In genomic region chr13:42577538-42577937, GRCh38 we compare ENCODE assay signal across 25 cellular contexts. TPM values are rescaled to one million over a fixed set of nuclear protein-coding genes. Genes with fewer than 3 reads are reported as not detected.
DNase-seq lines count a peak whose midpoint lies in the region; ATAC-seq, FAIRE-seq and TF ChIP-seq lines count a peak whose summit lies in the region.
"Had no signal": no experiment of that assay in that cellular context is flagged by ENCODE, and none has a peak within 500 bp of the region (broad histone marks: within the 10 kb centered on the region; RNA-seq: fewer than 3 reads in every experiment).

No MANE protein-coding gene starts in this region.

- H2BK120ac ChIP-seq in H1 (replicated peaks; ENCODE audit: low read depth, low read length), result no peak overlapping the region

- H3K9me3 ChIP-seq in H1 (ENCODE audit: insufficient read depth in 2 of 2, low read depth in 1 of 2, low read length in 1 of 2), result 0 out of 4 replicates have a peak, but pooled peaks cover 0 to 2% of the 10 kb centered on the region in 2 experiments
- H3K9me3 ChIP-seq: SJCRH30 had no signal

- H3K36me3 Mint-ChIP-seq in stimulated activated naive CD8-positive, alpha-beta T cell treated with anti-CD3 and anti-CD28 coated beads, Interleukin-15, Interleukin-2, amounts not matched to agents 100 ng/mL and 50 ng/mL, for 24 hours (ENCODE audit: low read depth), result peaks cover 16% of the 10 kb centered on the region
- peaks cover 8% of the 10 kb centered on the region; the same call in 1 of the 2 replicates for H3K36me3 Mint-ChIP-seq in WTC11

- no peaks in the 10 kb centered on the region for H3K9me3 Mint-ChIP-seq in stimulated activated naive CD8-positive, alpha-beta T cell treated with anti-CD3 and anti-CD28 coated beads, Interleukin-15, Interleukin-2, amounts not matched to agents 100 ng/mL and 50 ng/mL, for 24 hours
- no peaks in the 10 kb centered on the region for H3K9me3 Mint-ChIP-seq in stimulated activated naive CD8-positive, alpha-beta T cell treated with anti-CD3 and anti-CD28 coated beads, Interleukin-15, amount 100 ng/mL, for 72 hours
- peaks cover 2% of the 10 kb centered on the region; the same call in 1 of the 2 replicates for H3K9me3 Mint-ChIP-seq in WTC11

- no peak for ATAC-seq in stimulated activated naive CD8-positive, alpha-beta T cell treated with anti-CD3 and anti-CD28 coated beads, Interleukin-15, amount 100 ng/mL, for 72 hours
- ATAC-seq in WTC11, result no peak
- ATAC-seq in GM18517 (IDR thresholded peaks at IDR 0.05; ENCODE audit: unreplicated experiment), result no peak
- ATAC-seq: K562, PC-3, SK-N-SH treated with all-trans-retinoic acid at 6 μM for 48 hours had no signal

- POLR2A ChIA-PET in WTC11 (lab: Charles Lee) (no interaction called here), H1 (lab: Charles Lee; ENCODE audit: partially characterized antibody) (no interaction called here)

- H2BK15ac ChIP-seq in H1 (ENCODE audit: low read length), result no peak overlapping the region

- H3K23ac ChIP-seq in H1 (ENCODE audit: insufficient read length), result no peak overlapping the region

- TF ChIP-seq POLR2A in H1 (IDR thresholded peaks at IDR 0.05; ENCODE audit: control extremely low read depth in 1 of 2, low read depth in 2 of 2, low read length in 2 of 2), result no peak

- no peaks in the 10 kb centered on the region for H4K20me1 ChIP-seq in H1 (replicated peaks in 1 of 2; ENCODE audit: control insufficient read depth in 1 of 2, insufficient read depth in 2 of 2, low read length in 2 of 2)

- no peak overlapping the region for H3K27ac Mint-ChIP-seq in stimulated activated naive CD8-positive, alpha-beta T cell treated with anti-CD3 and anti-CD28 coated beads, Interleukin-15, Interleukin-2, amounts not matched to agents 100 ng/mL and 50 ng/mL, for 24 hours
- H3K27ac Mint-ChIP-seq in stimulated activated naive CD8-positive, alpha-beta T cell treated with anti-CD3 and anti-CD28 coated beads, Interleukin-15, amount 100 ng/mL, for 72 hours, result no peak overlapping the region
- H3K27ac Mint-ChIP-seq in WTC11, result 0 out of 2 replicates have a peak overlapping the region, but pooled peaks have one; percentile 81
- H3K27ac Mint-ChIP-seq: H9 had no signal

- H3K4ac ChIP-seq in H1 (replicated peaks; ENCODE audit: insufficient read length, low read depth, low read length), result no peak overlapping the region

- no peak overlapping the region for H3K27ac ChIP-seq in H1 (ENCODE audit: low read depth, low read length)
- H3K27ac ChIP-seq: SJCRH30 had no signal

- H3K18ac ChIP-seq in H1 (ENCODE audit: extremely low read depth, low read length), result no peak overlapping the region

- no peak overlapping the region for H2BK12ac ChIP-seq in H1 (ENCODE audit: low read depth, low read length)

- H3K4me1 ChIP-seq in H1 (replicated peaks in 1 of 4; ENCODE audit: control insufficient read depth in 3 of 4, insufficient read depth in 4 of 4, low read length in 3 of 4), result peaks cover 0 to 13% (median 9%) of the 10 kb centered on the region in 4 experiments; a peak in 4 of 7 replicates
- H3K4me1 ChIP-seq: SJCRH30 had no signal

- peaks cover 57% of the 10 kb centered on the region for H3K27me3 Mint-ChIP-seq in stimulated activated naive CD8-positive, alpha-beta T cell treated with anti-CD3 and anti-CD28 coated beads, Interleukin-15, Interleukin-2, amounts not matched to agents 100 ng/mL and 50 ng/mL, for 24 hours
- H3K27me3 Mint-ChIP-seq in stimulated activated naive CD8-positive, alpha-beta T cell treated with anti-CD3 and anti-CD28 coated beads, Interleukin-15, amount 100 ng/mL, for 72 hours, result peaks cover 54% of the 10 kb centered on the region
- peaks cover 24% of the 10 kb centered on the region for H3K27me3 Mint-ChIP-seq in WTC11 (ENCODE audit: low read depth)

- no peak overlapping the region for H3K4me3 ChIP-seq in H1 (ENCODE audit: extremely low read depth in 1 of 4, insufficient read depth in 2 of 4, low read depth in 3 of 4, low read length in 4 of 4)
- H3K4me3 ChIP-seq: K562, SJCRH30 had no signal

- TF ChIP-seq RAD21 in H1 (IDR thresholded peaks at IDR 0.05 in 1 of 2, conservative IDR thresholded peaks at IDR 0.05 in 1 of 2; ENCODE audit: low read depth in 2 of 2, low read length in 2 of 2), result no peak

- no peak overlapping the region for H2BK20ac ChIP-seq in H1 (ENCODE audit: low read length)

- no peaks in the 10 kb centered on the region for H3K79me1 ChIP-seq in H1 (ENCODE audit: low read depth, low read length)

- no peak for TF ChIP-seq EP300 in H1 (IDR thresholded peaks at IDR 0.05; ENCODE audit: borderline replicate concordance in 1 of 2, low read depth in 2 of 2, low read length in 2 of 2)

- peaks cover 0 to 9% (median 2%) of the 10 kb centered on the region in 4 experiments; a peak in 3 of 8 replicates for H3K36me3 ChIP-seq in H1 (ENCODE audit: control insufficient read depth in 2 of 4, insufficient read depth in 4 of 4, low read length in 3 of 4)
- H3K36me3 ChIP-seq: SJCRH30 had no signal

- H3K4me1 Mint-ChIP-seq in stimulated activated naive CD8-positive, alpha-beta T cell treated with anti-CD3 and anti-CD28 coated beads, Interleukin-15, Interleukin-2, amounts not matched to agents 100 ng/mL and 50 ng/mL, for 24 hours (ENCODE audit: low read depth), result peaks cover 35% of the 10 kb centered on the region
- peaks cover 28% of the 10 kb centered on the region for H3K4me1 Mint-ChIP-seq in stimulated activated naive CD8-positive, alpha-beta T cell treated with anti-CD3 and anti-CD28 coated beads, Interleukin-15, amount 100 ng/mL, for 72 hours
- peaks cover 70% of the 10 kb centered on the region for H3K4me1 Mint-ChIP-seq in WTC11

- H3K79me2 ChIP-seq in H1 (ENCODE audit: control insufficient read depth in 1 of 2, insufficient read depth in 2 of 2, low read length in 2 of 2), result peaks cover 0 to 60% of the 10 kb centered on the region in 2 experiments; a peak in 2 of 4 replicates

- H3K4me3 Mint-ChIP-seq in stimulated activated naive CD8-positive, alpha-beta T cell treated with anti-CD3 and anti-CD28 coated beads, Interleukin-15, Interleukin-2, amounts not matched to agents 100 ng/mL and 50 ng/mL, for 24 hours, result peak overlapping the region; percentile 81
- no peak overlapping the region for H3K4me3 Mint-ChIP-seq in stimulated activated naive CD8-positive, alpha-beta T cell treated with anti-CD3 and anti-CD28 coated beads, Interleukin-15, amount 100 ng/mL, for 72 hours
- H3K4me3 Mint-ChIP-seq in WTC11, result no peak overlapping the region
- H3K4me3 Mint-ChIP-seq: H9 had no signal

- no peak overlapping the region for H2AK5ac ChIP-seq in H1 (ENCODE audit: low read depth, low read length)

- no peak overlapping the region for H4K8ac ChIP-seq in H1 (ENCODE audit: extremely low read depth, insufficient read depth, low read length)

- H2BK5ac ChIP-seq in H1 (ENCODE audit: low read depth, low read length), result no peak overlapping the region; the same call in 1 of the 2 replicates

- CTCF ChIA-PET in WTC11 (lab: Charles Lee) (no interaction called here), H1 (lab: Charles Lee; ENCODE audit: partially characterized antibody) (interaction anchor here (1.1 kb wide), 1 partner anchor 17 kb away, joined by 3 read pairs; no protein-coding TSS in a partner anchor)

- DNase-seq in stimulated activated naive CD8-positive, alpha-beta T cell treated with anti-CD3 and anti-CD28 coated beads, Interleukin-15, amount 100 ng/mL, for 72 hours, result no peak
- DNase-seq in WTC11 (ENCODE audit: low spot score), result no peak
- DNase-seq in H1 (ENCODE audit: low read depth in 1 of 2, low spot score in 2 of 2), result no peak
- DNase-seq in cerebellar nuclear complex (lab: John Stamatoyannopoulos, UW), result no peak
- DNase-seq in NCI-H146 treated with DMSO at 0.1 percent for 48 hours (lab: John Stamatoyannopoulos, UW; ENCODE audit: unreplicated experiment), result no peak
- DNase-seq in T1000 (lab: John Stamatoyannopoulos, UW), result no peak
- DNase-seq: H9; MV-4-11; NCI-H1105; NCI-H1436 treated with DMSO at 0.1 percent for 48 hours; NCI-H1930; NCI-H2107; NCI-H524; NCI-H82; NK-92 treated with Interleukin-12 subunit alpha and Interleukin-12 subunit beta, amount 100 ng/mL, for 24 hours; PC-3; SJCRH30 had no signal

- WGBS in H1 (ENCODE audit: extremely low coverage in 1 of 2, insufficient coverage in 1 of 2, insufficient read length in 1 of 2, insufficient replicate concordance in 2 of 2, low coverage in 1 of 2, low lambda C conversion rate in 2 of 2, missing lambda C conversion rate in 1 of 2), 2 experiments, result 75% methylated on average over 4 of the region's 4 CpGs; no CpG with 5 or more reads in 1 of the 2 experiments

- no peak for TF ChIP-seq CTCF in WTC11 (IDR thresholded peaks at IDR 0.05)
- TF ChIP-seq CTCF in H1 (IDR thresholded peaks at IDR 0.05; ENCODE audit: control extremely low read depth in 1 of 3, insufficient read depth in 1 of 3, low read depth in 1 of 3, low read length in 3 of 3), result no peak

- FAIRE-seq in H1 (lab: Jason Lieb, UNC), result peak; percentile 57
- FAIRE-seq: K562 had no signal

- H3K27me3 ChIP-seq in H1 (replicated peaks in 1 of 4; ENCODE audit: control insufficient read depth in 3 of 4, extremely low read depth in 1 of 4, insufficient read depth in 3 of 4, low read length in 3 of 4), result no peaks in the 10 kb centered on the region; a peak in 1 of 7 replicates
- H3K27me3 ChIP-seq: SJCRH30 had no signal

- no peak overlapping the region for H4K5ac ChIP-seq in H1 (ENCODE audit: insufficient read length, low read depth, low read length)

- no peak overlapping the region for H3K9ac ChIP-seq in H1 (replicated peaks in 1 of 4; ENCODE audit: extremely low read depth in 1 of 4, low read depth in 3 of 4, low read length in 3 of 4)

- H3K14ac ChIP-seq in H1 (ENCODE audit: insufficient read length), result no peak overlapping the region

- H3K56ac ChIP-seq in H1 (replicated peaks; ENCODE audit: insufficient read length, low read depth, low read length), result no peak overlapping the region

- H3K23me2 ChIP-seq in H1 (ENCODE audit: low read depth, low read length), result peaks cover 10% of the 10 kb centered on the region

- no peak overlapping the region for H2AFZ ChIP-seq in H1 (ENCODE audit: low read length)

- H3K4me2 ChIP-seq in H1 (ENCODE audit: insufficient read depth in 1 of 2, low read depth in 2 of 2, low read length in 2 of 2), result no peak overlapping the region; a peak in 1 of 4 replicates

- H4K91ac ChIP-seq in H1 (replicated peaks; ENCODE audit: insufficient read length, low read length), result no peak overlapping the region

TF ChIP-seq in WTC11, 78 proteins besides CTCF, POLR2A, EP300 and RAD21:
- no peak for TF ChIP-seq NR2C2 (CRISPR knock-in tag; IDR thresholded peaks at IDR 0.05)
TF ChIP-seq in WTC11: peak in this region for 0.

TF ChIP-seq in H1, 55 proteins besides CTCF, POLR2A, EP300 and RAD21 (continues in another document):
- TF ChIP-seq CREB1 (IDR thresholded peaks at IDR 0.05), result no peak

RNA-seq across cellular contexts. Expression of gene TNFSF11, which starts 3.6 kb away (rescaled TPM):
- 6.1 to 6.9 TPM (median 6.6 TPM) in 3 replicates for total RNA-seq in WTC11 (2021)
- 11.7 and 12.0 TPM in 2 replicates for total RNA-seq in H1 (2021; fragmentation: NEBNext Ultra II Directional; extraction: Animal tissue kit (Norgen Biotek cat#: 25700))
- 5.2 and 9.3 TPM in 2 replicates for polyA plus RNA-seq in H1 (2011; rRNA removed)
- polyA plus RNA-seq in H1 (2011; cell fraction: cytosol; rRNA removed), result 6.4 TPM
- 3.9 TPM for polyA plus RNA-seq in H1 (2011; cell fraction: nucleus; rRNA removed)
- 9.9 to 16.0 TPM (median 10.4 TPM) in 4 replicates for polyA plus RNA-seq in H1 (2012, experiment 1 of 2)
- 2.6 TPM for polyA plus RNA-seq in H1 (2012, experiment 2 of 2)
- 7.4 TPM for polyA plus RNA-seq in H1 (2013, experiment 1 of 2)
- polyA plus RNA-seq in H1 (2013, experiment 2 of 2), result 8.1 TPM
- polyA minus RNA-seq in H1 (2011; rRNA and poly(A)+ RNA removed), result 13.2 and 24.0 TPM in 2 replicates
- polyA minus RNA-seq in H1 (2011; cell fraction: cytosol; rRNA and poly(A)+ RNA removed), result 6.2 TPM
- 8.0 TPM for polyA minus RNA-seq in H1 (2011; cell fraction: nucleus; rRNA and poly(A)+ RNA removed)
- total RNA-seq: A172, K562, LHCN-M2, MCF 10A, PC-3, SJCRH30 had no signal
- polyA plus RNA-seq: BJ, K562 had no signal
